ENCODE assay signal across 8 cellular contexts in genomic region chr10:123149568-123150228, GRCh38. TPM values are rescaled to one million over a fixed set of nuclear protein-coding genes. Genes with fewer than 3 reads are reported as not detected.
DNase-seq lines count a peak whose midpoint lies in the region; ATAC-seq and TF ChIP-seq lines count a peak whose summit lies in the region.

No MANE protein-coding gene starts in this region.

- TF ChIP-seq POLR2A in prostate gland (IDR thresholded peaks at IDR 0.05): no peak

- TF ChIP-seq CTCF in cardiac fibroblast (IDR thresholded peaks at IDR 0.05; ENCODE audit: low read depth, low read length) (no peak), mucosa of descending colon (IDR thresholded peaks at IDR 0.05) (no peak), prostate gland (IDR thresholded peaks at IDR 0.05) (no peak)

- intact Hi-C loops in mucosa of descending colon (cut with DNase I, micrococcal nuclease) (no loop called here), prostate gland (cut with DNase I) (loop anchor here (10.0 kb wide), 1 partner anchor 1255 kb away; no protein-coding TSS in a partner anchor)

- in situ Hi-C loops in ACHN (cut with HindIII; ENCODE audit: low pct_ligation_motif_present, low pct_unique_long_range_greater_than_20kb, low sequenced_read_pairs): no loop called here

- H3K36me3 ChIP-seq in H7 (replicated peaks; ENCODE audit: control insufficient read depth, insufficient read depth, low read length) (no peaks in the 10 kb centered on the region), mucosa of descending colon (ENCODE audit: low read depth) (peaks cover 4% of the 10 kb centered on the region), prostate gland (no peaks in the 10 kb centered on the region)

- H3K4me3 ChIP-seq in H7 (ENCODE audit: insufficient read depth, low read depth, low read length): peak overlapping the region; percentile 32
- peak overlapping the region; percentile 28 to 36 for H3K4me3 ChIP-seq in cardiac fibroblast (replicated peaks in 1 of 2; ENCODE audit: low read depth in 2 of 2, low read length in 2 of 2)
- no peak overlapping the region for H3K4me3 ChIP-seq in mucosa of descending colon
- H3K4me3 ChIP-seq in prostate gland: peak overlapping the region in 1 of 2 donors; percentile 4

- peak; percentile 30 for DNase-seq in ACHN
- DNase-seq in H7: peak; percentile 76
- DNase-seq in cardiac fibroblast (ENCODE audit: low read depth in 2 of 2): peak in 1 of 2 donors; percentile 45
- DNase-seq in mucosa of descending colon: peak; percentile 40 to 56 (median 47)
- no peak for DNase-seq in NCI-H1930 (lab: John Stamatoyannopoulos, UW)
- DNase-seq in prostate gland (ENCODE audit: low spot score): no peak
- DNase-seq in occipital lobe (lab: John Stamatoyannopoulos, UW): no peak

- no peak for ATAC-seq in mucosa of descending colon
- no peak for ATAC-seq in GM19328 (IDR thresholded peaks at IDR 0.05; ENCODE audit: unreplicated experiment)

- no peaks in the 10 kb centered on the region for H3K9me3 ChIP-seq in mucosa of descending colon
- H3K9me3 ChIP-seq in prostate gland: no peaks in the 10 kb centered on the region

- WGBS in prostate gland: 2% methylated on average over 73 of the region's 76 CpGs

- H3K4me1 ChIP-seq in mucosa of descending colon (ENCODE audit: low read depth): peaks cover 34% of the 10 kb centered on the region
- peaks cover 6% of the 10 kb centered on the region for H3K4me1 ChIP-seq in prostate gland (replicated peaks)

- H3K27me3 ChIP-seq in H7 (ENCODE audit: control insufficient read depth, insufficient read depth, low read length) (peaks cover 82% of the 10 kb centered on the region), prostate gland (replicated peaks; ENCODE audit: insufficient read depth) (peaks cover 60% of the 10 kb centered on the region)

- no peak overlapping the region for H3K27ac ChIP-seq in prostate gland

RNA-seq across cellular contexts. Expression of gene HMX2, which starts 1.8 kb away (rescaled TPM):
- total RNA-seq in H7 (2014; rRNA removed; shearing (Covaris generic)): 0.07 TPM in 1 of 2 replicates, not detected in the other
- total RNA-seq in mucosa of descending colon (under 1 TPM; 0.17 to 0.25 (median 0.24) TPM), prostate gland (1 to 10 TPM in 1 of 2 donors, not detected in 1; 1.0 TPM), occipital lobe (not detected)

RNA-seq across cellular contexts. Expression of gene BUB3, which starts 4.5 kb away (rescaled TPM):
- 338 and 359 TPM in 2 replicates for total RNA-seq in H7 (2014; rRNA removed; shearing (Covaris generic))
- 10 to 100 TPM; 65.0 to 81.1 (median 68.4) TPM for total RNA-seq in mucosa of descending colon
- total RNA-seq in prostate gland: 10 to 100 TPM; 69.3 to 87.7 TPM
- total RNA-seq in occipital lobe: 112 TPM

RNA-seq across cellular contexts. Expression of gene HMX3, which starts 13.9 kb away (rescaled TPM):
- total RNA-seq in H7 (2014; rRNA removed; shearing (Covaris generic)): not detected in 2 replicates
- 1 to 10 TPM in 1 of 3 donors, under 1 TPM in 1, not detected in 1; 0.92 to 1.4 TPM for total RNA-seq in mucosa of descending colon
- total RNA-seq in prostate gland: not detected
- total RNA-seq in occipital lobe: not detected

Comparison
In these comparisons a context has a peak if more than half of its experiments do, and no peak if none do; other contexts are left out.
1. DNase-seq: peak in ACHN (single experiment), H7 (single experiment) and mucosa of descending colon (3 of 3); none in NCI-H1930 (0 of 2), prostate gland (single experiment) and occipital lobe (single experiment).